Comparison of ENCODE assay signal across 2 cellular contexts in genomic region chr11:33598426-33599069, GRCh38.
TF ChIP-seq lines count a peak whose summit lies in the region.

No MANE protein-coding gene starts in this region.

TF ChIP-seq in GM23338, 12 proteins besides CTCF, POLR2A, EP300 and RAD21:
- TF ChIP-seq, protein P1, sequence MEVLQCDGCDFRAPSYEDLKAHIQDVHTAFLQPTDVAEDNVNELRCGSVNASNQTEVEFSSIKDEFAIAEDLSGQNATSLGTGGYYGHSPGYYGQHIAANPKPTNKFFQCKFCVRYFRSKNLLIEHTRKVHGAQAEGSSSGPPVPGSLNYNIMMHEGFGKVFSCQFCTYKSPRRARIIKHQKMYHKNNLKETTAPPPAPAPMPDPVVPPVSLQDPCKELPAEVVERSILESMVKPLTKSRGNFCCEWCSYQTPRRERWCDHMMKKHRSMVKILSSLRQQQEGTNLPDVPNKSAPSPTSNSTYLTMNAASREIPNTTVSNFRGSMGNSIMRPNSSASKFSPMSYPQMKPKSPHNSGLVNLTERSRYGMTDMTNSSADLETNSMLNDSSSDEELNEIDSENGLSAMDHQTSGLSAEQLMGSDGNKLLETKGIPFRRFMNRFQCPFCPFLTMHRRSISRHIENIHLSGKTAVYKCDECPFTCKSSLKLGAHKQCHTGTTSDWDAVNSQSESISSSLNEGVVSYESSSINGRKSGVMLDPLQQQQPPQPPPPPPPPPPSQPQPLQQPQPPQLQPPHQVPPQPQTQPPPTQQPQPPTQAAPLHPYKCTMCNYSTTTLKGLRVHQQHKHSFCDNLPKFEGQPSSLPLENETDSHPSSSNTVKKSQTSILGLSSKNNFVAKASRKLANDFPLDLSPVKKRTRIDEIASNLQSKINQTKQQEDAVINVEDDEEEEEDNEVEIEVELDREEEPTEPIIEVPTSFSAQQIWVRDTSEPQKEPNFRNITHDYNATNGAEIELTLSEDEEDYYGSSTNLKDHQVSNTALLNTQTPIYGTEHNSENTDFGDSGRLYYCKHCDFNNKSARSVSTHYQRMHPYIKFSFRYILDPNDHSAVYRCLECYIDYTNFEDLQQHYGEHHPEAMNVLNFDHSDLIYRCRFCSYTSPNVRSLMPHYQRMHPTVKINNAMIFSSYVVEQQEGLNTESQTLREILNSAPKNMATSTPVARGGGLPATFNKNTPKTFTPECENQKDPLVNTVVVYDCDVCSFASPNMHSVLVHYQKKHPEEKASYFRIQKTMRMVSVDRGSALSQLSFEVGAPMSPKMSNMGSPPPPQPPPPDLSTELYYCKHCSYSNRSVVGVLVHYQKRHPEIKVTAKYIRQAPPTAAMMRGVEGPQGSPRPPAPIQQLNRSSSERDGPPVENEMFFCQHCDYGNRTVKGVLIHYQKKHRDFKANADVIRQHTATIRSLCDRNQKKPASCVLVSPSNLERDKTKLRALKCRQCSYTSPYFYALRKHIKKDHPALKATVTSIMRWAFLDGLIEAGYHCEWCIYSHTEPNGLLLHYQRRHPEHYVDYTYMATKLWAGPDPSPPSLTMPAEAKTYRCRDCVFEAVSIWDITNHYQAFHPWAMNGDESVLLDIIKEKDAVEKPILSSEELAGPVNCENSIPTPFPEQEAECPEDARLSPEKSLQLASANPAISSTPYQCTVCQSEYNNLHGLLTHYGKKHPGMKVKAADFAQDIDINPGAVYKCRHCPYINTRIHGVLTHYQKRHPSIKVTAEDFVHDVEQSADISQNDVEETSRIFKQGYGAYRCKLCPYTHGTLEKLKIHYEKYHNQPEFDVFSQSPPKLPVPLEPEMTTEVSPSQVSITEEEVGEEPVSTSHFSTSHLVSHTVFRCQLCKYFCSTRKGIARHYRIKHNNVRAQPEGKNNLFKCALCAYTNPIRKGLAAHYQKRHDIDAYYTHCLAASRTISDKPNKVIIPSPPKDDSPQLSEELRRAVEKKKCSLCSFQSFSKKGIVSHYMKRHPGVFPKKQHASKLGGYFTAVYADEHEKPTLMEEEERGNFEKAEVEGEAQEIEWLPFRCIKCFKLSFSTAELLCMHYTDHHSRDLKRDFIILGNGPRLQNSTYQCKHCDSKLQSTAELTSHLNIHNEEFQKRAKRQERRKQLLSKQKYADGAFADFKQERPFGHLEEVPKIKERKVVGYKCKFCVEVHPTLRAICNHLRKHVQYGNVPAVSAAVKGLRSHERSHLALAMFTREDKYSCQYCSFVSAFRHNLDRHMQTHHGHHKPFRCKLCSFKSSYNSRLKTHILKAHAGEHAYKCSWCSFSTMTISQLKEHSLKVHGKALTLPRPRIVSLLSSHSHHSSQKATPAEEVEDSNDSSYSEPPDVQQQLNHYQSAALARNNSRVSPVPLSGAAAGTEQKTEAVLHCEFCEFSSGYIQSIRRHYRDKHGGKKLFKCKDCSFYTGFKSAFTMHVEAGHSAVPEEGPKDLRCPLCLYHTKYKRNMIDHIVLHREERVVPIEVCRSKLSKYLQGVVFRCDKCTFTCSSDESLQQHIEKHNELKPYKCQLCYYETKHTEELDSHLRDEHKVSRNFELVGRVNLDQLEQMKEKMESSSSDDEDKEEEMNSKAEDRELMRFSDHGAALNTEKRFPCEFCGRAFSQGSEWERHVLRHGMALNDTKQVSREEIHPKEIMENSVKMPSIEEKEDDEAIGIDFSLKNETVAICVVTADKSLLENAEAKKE (CRISPR knock-in tag; IDR thresholded peaks at IDR 0.05): no peak
- no peak for TF ChIP-seq JUNB (IDR thresholded peaks at IDR 0.05; ENCODE audit: unreplicated experiment)
- TF ChIP-seq POLR2AphosphoS5 (IDR thresholded peaks at IDR 0.05; ENCODE audit: low read depth): no peak
- no peak for TF ChIP-seq REST (IDR thresholded peaks at IDR 0.05; ENCODE audit: unreplicated experiment)
- no peak for TF ChIP-seq ZNF114 (CRISPR knock-in tag; IDR thresholded peaks at IDR 0.05)
- no peak for TF ChIP-seq STAT1 (IDR thresholded peaks at IDR 0.05; ENCODE audit: unreplicated experiment)

TF ChIP-seq in K562, 482 proteins besides CTCF, POLR2A, EP300 and RAD21 (continued from another document):
- TF ChIP-seq ESRRA (IDR thresholded peaks at IDR 0.05; ENCODE audit: borderline replicate concordance, low read depth): no peak
TF ChIP-seq in K562: peak in this region for 1.
